Comparison of ENCODE assay signal across 1 cellular context in genomic region chr9:135282001-135282731, GRCh38.
TF ChIP-seq lines count a peak whose summit lies in the region.

No MANE protein-coding gene starts in this region.

TF ChIP-seq in K562, 482 proteins besides CTCF, POLR2A, EP300 and RAD21 (continued from another document):
- TF ChIP-seq RREB1 (CRISPR knock-in tag; IDR thresholded peaks at IDR 0.05) = no peak
- peak; percentile 9; the same call in 1 of the 2 replicates for TF ChIP-seq JUND (IDR thresholded peaks at IDR 0.05; ENCODE audit: borderline replicate concordance, low read depth, low read length)
- TF ChIP-seq JUND (tag; IDR thresholded peaks at IDR 0.05; ENCODE audit: borderline replicate concordance, low read depth, low read length) = no peak
- no peak for TF ChIP-seq ZNF3 (CRISPR knock-in tag; IDR thresholded peaks at IDR 0.05)
- TF ChIP-seq ZNF124 (CRISPR knock-in tag; IDR thresholded peaks at IDR 0.05) = no peak
- no peak for TF ChIP-seq GABPA (tag; conservative IDR thresholded peaks at IDR 0.05; ENCODE audit: low read depth)
- no peak for TF ChIP-seq SMARCE1 (IDR thresholded peaks at IDR 0.05)
- no peak for TF ChIP-seq ETV1 (tag; conservative IDR thresholded peaks at IDR 0.05; ENCODE audit: low read depth)
- TF ChIP-seq ATF7 (IDR thresholded peaks at IDR 0.05) = peak; percentile 61; the same call in 1 of the 2 replicates
- no peak for TF ChIP-seq VEZF1 (CRISPR knock-in tag; IDR thresholded peaks at IDR 0.05)
- TF ChIP-seq ZBTB9 (CRISPR knock-in tag; IDR thresholded peaks at IDR 0.05) = no peak
- peak; percentile 93 for TF ChIP-seq ZFP36 (IDR thresholded peaks at IDR 0.05; ENCODE audit: low read depth, low read length, partially characterized antibody)
- TF ChIP-seq SRSF3 (IDR thresholded peaks at IDR 0.05; ENCODE audit: insufficient read depth, low read length) = no peak
- TF ChIP-seq ARID1B (IDR thresholded peaks at IDR 0.05) = no peak
- TF ChIP-seq ZNF586 (CRISPR knock-in tag; conservative IDR thresholded peaks at IDR 0.05) = no peak
- TF ChIP-seq ZNF175 (CRISPR knock-in tag; IDR thresholded peaks at IDR 0.05; ENCODE audit: low read depth) = no peak
- no peak for TF ChIP-seq ZNF408 (CRISPR knock-in tag; IDR thresholded peaks at IDR 0.05; ENCODE audit: low read depth)
- no peak for TF ChIP-seq HOMEZ (CRISPR knock-in tag; IDR thresholded peaks at IDR 0.05)
- no peak for TF ChIP-seq SP1 (CRISPR knock-in tag; IDR thresholded peaks at IDR 0.05)
- no peak for TF ChIP-seq GATAD2B (IDR thresholded peaks at IDR 0.05; ENCODE audit: borderline replicate concordance)
- TF ChIP-seq CGGBP1 (CRISPR knock-in tag; IDR thresholded peaks at IDR 0.05) = no peak
- no peak for TF ChIP-seq ZNF398 (CRISPR knock-in tag; IDR thresholded peaks at IDR 0.05)
- TF ChIP-seq ETV5 (CRISPR knock-in tag; IDR thresholded peaks at IDR 0.05; ENCODE audit: low read depth) = no peak
- no peak for TF ChIP-seq HIVEP1 (CRISPR knock-in tag; IDR thresholded peaks at IDR 0.05)
- no peak for TF ChIP-seq HDGF (IDR thresholded peaks at IDR 0.05)
- TF ChIP-seq CBX1 (IDR thresholded peaks at IDR 0.05; ENCODE audit: low read depth) = no peak
- TF ChIP-seq NR1H2 (CRISPR knock-in tag; IDR thresholded peaks at IDR 0.05) = no peak
- no peak for TF ChIP-seq HNRNPH1 (optimal IDR thresholded peaks at IDR 0.05; ENCODE audit: low read depth, low read length)
- TF ChIP-seq ZNF121 (CRISPR knock-in tag; conservative IDR thresholded peaks at IDR 0.05) = no peak
- TF ChIP-seq HDAC8 (tag; IDR thresholded peaks at IDR 0.05) = no peak
- TF ChIP-seq OTX1 (CRISPR knock-in tag; IDR thresholded peaks at IDR 0.05) = no peak
- TF ChIP-seq ATF1 (CRISPR knock-in tag; IDR thresholded peaks at IDR 0.05) = no peak
- 0 out of 2 replicates have a peak, but pooled peaks have one; percentile 33 for TF ChIP-seq ATF1 (tag; IDR thresholded peaks at IDR 0.05)
- TF ChIP-seq NCOA2 (IDR thresholded peaks at IDR 0.05; ENCODE audit: partially characterized antibody in 2 of 2) = no peak
- no peak for TF ChIP-seq CTBP1 (IDR thresholded peaks at IDR 0.05; ENCODE audit: borderline replicate concordance)
- TF ChIP-seq RBM25 (IDR thresholded peaks at IDR 0.05; ENCODE audit: low read depth, low read length, severe bottlenecking) = peak; percentile 24
